ENCODE assay signal across 27 cellular contexts in genomic region chr5:150211156-150212030, GRCh38. TPM values are rescaled to one million over a fixed set of nuclear protein-coding genes. Genes with fewer than 3 reads are reported as not detected.
DNase-seq lines count a peak whose midpoint lies in the region; ATAC-seq, FAIRE-seq and TF ChIP-seq lines count a peak whose summit lies in the region.
"Had no signal": no experiment of that assay in that cellular context is flagged by ENCODE, and none has a peak within 500 bp of the region (broad histone marks: within the 10 kb centered on the region; RNA-seq: fewer than 3 reads in every experiment).

No MANE protein-coding gene starts in this region.

- peak overlapping the region; percentile 5 for H3K18ac ChIP-seq in mesendoderm (ENCODE audit: low read length)

- CTCF ChIA-PET in HepG2 (lab: Yijun Ruan, JAX; ENCODE audit: low intra/inter-chr PET ratio, low total read pairs): no interaction called here

- H3K27ac ChIP-seq in HepG2 (ENCODE audit: extremely low read length, insufficient read depth, low read length) (no peak overlapping the region), right lobe of liver (no peak overlapping the region), endodermal cell (ENCODE audit: low read depth, low read length) (no peak overlapping the region), mesendoderm (ENCODE audit: low read depth, low read length) (no peak overlapping the region), adrenal gland (no peak overlapping the region)
- H3K27ac ChIP-seq: ascending aorta, lower lobe of right lung had no signal

- TF ChIP-seq CTCF in HepG2 (CRISPR knock-in tag; IDR thresholded peaks at IDR 0.05) (0 out of 2 replicates have a peak, but pooled peaks have one; percentile 6), right lobe of liver (IDR thresholded peaks at IDR 0.05) (no peak), endodermal cell (conservative IDR thresholded peaks at IDR 0.05) (no peak), adrenal gland (IDR thresholded peaks at IDR 0.05) (no peak)

- no peak overlapping the region for H2BK5ac ChIP-seq in mesendoderm (ENCODE audit: low read length)

- H3K4ac ChIP-seq in mesendoderm (ENCODE audit: low read depth, low read length): no peak overlapping the region

- H3K79me1 ChIP-seq in mesendoderm (ENCODE audit: low read length): no peaks in the 10 kb centered on the region

- H3K9me3 Mint-ChIP-seq in endodermal cell: no peaks in the 10 kb centered on the region
- H3K9me3 Mint-ChIP-seq: nephron progenitor cell; T-helper 2 cell treated with Interferon-gamma antibody and Interleukin-4, amounts not matched to agents 5 μg/mL and 100 μg/mL, for 36 hours; type B pancreatic cell had no signal

- H3K36me3 Mint-ChIP-seq in endodermal cell (ENCODE audit: low read depth): no peaks in the 10 kb centered on the region
- H3K36me3 Mint-ChIP-seq: CD14-positive monocyte, type B pancreatic cell had no signal

- 42% methylated on average over 7 of the region's 15 CpGs for WGBS in HepG2 (ENCODE audit: low lambda C conversion rate)
- WGBS in right lobe of liver (ENCODE audit: insufficient coverage, low coverage, low lambda C conversion rate, missing lambda C conversion rate): 75% methylated on average over 7 of the region's 15 CpGs
- WGBS in endodermal cell (ENCODE audit: insufficient coverage in 1 of 2, insufficient read length in 1 of 2), 2 experiments: 67 to 69% methylated on average over 8 to 14 of the region's 15 CpGs
- no CpG with 5 or more reads among the region's 15 CpGs for WGBS in mesendoderm (ENCODE audit: extremely low coverage, insufficient coverage, low lambda C conversion rate)
- 89 to 93% (median 92%) methylated on average over 12 to 15 of the region's 15 CpGs for WGBS in adrenal gland, 4 donors

- H2AK5ac ChIP-seq in mesendoderm (ENCODE audit: low read length): no peak overlapping the region

- H3K79me2 ChIP-seq in HepG2 (ENCODE audit: insufficient read depth, low read length) (no peaks in the 10 kb centered on the region), mesendoderm (ENCODE audit: control insufficient read depth, insufficient read depth, low read length) (no peaks in the 10 kb centered on the region)

- POLR2A ChIA-PET in HepG2 (lab: Yijun Ruan, JAX): no interaction called here

- peaks cover 32% of the 10 kb centered on the region for H3K27me3 Mint-ChIP-seq in endodermal cell (ENCODE audit: insufficient read depth)
- H3K27me3 Mint-ChIP-seq: type B pancreatic cell had no signal

- H3K23ac ChIP-seq in mesendoderm (ENCODE audit: low read length): no peak overlapping the region

- H2BK120ac ChIP-seq in mesendoderm (ENCODE audit: low read depth, low read length): no peak overlapping the region

- no peak overlapping the region for H4K5ac ChIP-seq in mesendoderm (ENCODE audit: low read length)

- FAIRE-seq in HepG2 (lab: Jason Lieb, UNC): no peak
- FAIRE-seq: A204.1, endometrium had no signal

- TF ChIP-seq EP300 in HepG2 (IDR thresholded peaks at IDR 0.05; ENCODE audit: low read depth in 2 of 2, low read length in 2 of 2): no peak
- no peak for TF ChIP-seq EP300 in HepG2 (CRISPR knock-in tag; IDR thresholded peaks at IDR 0.05; ENCODE audit: borderline replicate concordance)

- H3K4me3 ChIP-seq in HepG2 (replicated peaks in 1 of 3; ENCODE audit: insufficient read depth in 1 of 3, low read depth in 2 of 3, low read length in 3 of 3) (no peak overlapping the region), right lobe of liver (no peak overlapping the region), endodermal cell (ENCODE audit: low read length) (no peak overlapping the region), mesendoderm (ENCODE audit: low read length) (no peak overlapping the region), adrenal gland (no peak overlapping the region)
- H3K4me3 ChIP-seq: ascending aorta, lower lobe of right lung had no signal

- no peak overlapping the region for H4K8ac ChIP-seq in mesendoderm (ENCODE audit: low read depth, low read length)

- H3K27me3 ChIP-seq in HepG2 (ENCODE audit: control insufficient read depth in 1 of 2, insufficient read depth in 2 of 2, low read length in 2 of 2) (peaks cover 12 to 76% of the 10 kb centered on the region in 2 experiments; a peak in 4 of 5 replicates), right lobe of liver (no peaks in the 10 kb centered on the region), endodermal cell (ENCODE audit: control insufficient read depth, insufficient read depth, low read length, poor library complexity, severe bottlenecking) (no peaks in the 10 kb centered on the region), mesendoderm (ENCODE audit: insufficient read depth, low read length, poor library complexity) (no peaks in the 10 kb centered on the region), adrenal gland (no peaks in the 10 kb centered on the region)
- H3K27me3 ChIP-seq: ascending aorta had no signal

- H3K56ac ChIP-seq in mesendoderm (ENCODE audit: low read length): peak overlapping the region; percentile 66

- peaks cover 18% of the 10 kb centered on the region for H3K4me1 Mint-ChIP-seq in endodermal cell

- H3K36me3 ChIP-seq in HepG2 (replicated peaks in 1 of 2; ENCODE audit: control insufficient read depth in 1 of 2, insufficient read depth in 2 of 2, low read length in 2 of 2) (no peaks in the 10 kb centered on the region), right lobe of liver (no peaks in the 10 kb centered on the region), endodermal cell (ENCODE audit: control insufficient read depth, insufficient read depth, low read length) (no peaks in the 10 kb centered on the region), mesendoderm (ENCODE audit: control insufficient read depth, insufficient read depth, low read length) (no peaks in the 10 kb centered on the region), adrenal gland (replicated peaks in 1 of 2) (no peaks in the 10 kb centered on the region)
- H3K36me3 ChIP-seq: ascending aorta, lower lobe of right lung had no signal

- no peaks in the 10 kb centered on the region for H4K20me1 ChIP-seq in HepG2 (ENCODE audit: insufficient read depth, low read length)

- ATAC-seq in HepG2: peak; percentile 9; the same call in 1 of the 3 replicates
- no peak for ATAC-seq in right lobe of liver
- no peak for ATAC-seq in HG03045 (IDR thresholded peaks at IDR 0.05; ENCODE audit: unreplicated experiment)
- ATAC-seq: lower lobe of right lung had no signal

- no peak overlapping the region for H2BK15ac ChIP-seq in mesendoderm (replicated peaks; ENCODE audit: low read depth)

- TF ChIP-seq RAD21 in HepG2 (CRISPR knock-in tag; IDR thresholded peaks at IDR 0.05): no peak

- no peak for DNase-seq in HepG2 (ENCODE audit: low spot score)
- no peak for DNase-seq in right lobe of liver
- DNase-seq in endodermal cell: peak; percentile 88
- peak; percentile 86 for DNase-seq in mesendoderm
- no peak for DNase-seq in activated CD4-positive, alpha-beta T cell treated with anti-CD3 and anti-CD28 coated beads, Interleukin-2, amount 50 U/mL, for 4 hours
- DNase-seq in GF-D8 (lab: John Stamatoyannopoulos, UW): no peak
- no peak for DNase-seq in adrenal gland
- DNase-seq: activated CD4-positive, CD25-positive, alpha-beta regulatory T cell treated with anti-CD3 and anti-CD28 coated beads, Interleukin-2, amount 50 U/mL, for 72 hours; activated CD8-positive, alpha-beta memory T cell treated with anti-CD3 and anti-CD28 coated beads, Interleukin-2, amount 50 U/mL, for 4 hours; activated gamma-delta T cell treated with Interleukin-2 at 50 U/mL for 16 hours; hypothalamus; lower lobe of right lung; NCI-H2081; NCI-H510A treated with DMSO at 0.1 percent for 48 hours; nephron progenitor cell; OCI-M1; retina; stimulated activated naive CD4-positive, alpha-beta T cell treated with Interleukin-2 at 50 U/mL for 16 hours had no signal

- no peak overlapping the region for H2AFZ ChIP-seq in HepG2 (ENCODE audit: low read length)

- no TSS peak for BruUV-seq in HepG2 (replicated peaks; lab: Mats Ljungman, UMichigan)

- peak overlapping the region; percentile 55 for H3K27ac Mint-ChIP-seq in endodermal cell
- H3K27ac Mint-ChIP-seq: CD14-positive monocyte; nephron progenitor cell; T-helper 2 cell treated with Interferon-gamma antibody and Interleukin-4, amounts not matched to agents 5 μg/mL and 100 μg/mL, for 36 hours; type B pancreatic cell had no signal

- no peak for TF ChIP-seq POLR2A in HepG2 (IDR thresholded peaks at IDR 0.05; ENCODE audit: insufficient read depth in 1 of 2, low read depth in 2 of 2, low read length in 2 of 2)
- no peak for TF ChIP-seq POLR2A in right lobe of liver (IDR thresholded peaks at IDR 0.05)
- TF ChIP-seq POLR2A in adrenal gland (IDR thresholded peaks at IDR 0.05): no peak

- H3K9me3 ChIP-seq in HepG2 (ENCODE audit: low read length): no peaks in the 10 kb centered on the region
- no peaks in the 10 kb centered on the region for H3K9me3 ChIP-seq in right lobe of liver
- H3K9me3 ChIP-seq in endodermal cell (ENCODE audit: control insufficient read depth, low read length): no peaks in the 10 kb centered on the region
- no peaks in the 10 kb centered on the region for H3K9me3 ChIP-seq in adrenal gland (replicated peaks in 1 of 3)
- H3K9me3 ChIP-seq: ascending aorta, lower lobe of right lung had no signal

- H3K4me1 ChIP-seq in HepG2 (ENCODE audit: insufficient read depth, low read length): peaks cover 10% of the 10 kb centered on the region
- no peaks in the 10 kb centered on the region for H3K4me1 ChIP-seq in right lobe of liver
- no peaks in the 10 kb centered on the region for H3K4me1 ChIP-seq in endodermal cell (ENCODE audit: control insufficient read depth, insufficient read depth, low read length)
- H3K4me1 ChIP-seq in mesendoderm (ENCODE audit: control insufficient read depth, low read depth, low read length): peaks cover 4% of the 10 kb centered on the region
- H3K4me1 ChIP-seq in adrenal gland (replicated peaks in 1 of 2): no peaks in the 10 kb centered on the region

- intact Hi-C loops in HepG2 (cut with micrococcal nuclease; ENCODE audit: unreplicated experiment) (no loop called here), right lobe of liver (cut with DNase I) (loop anchor here in 1 of 2 donors (10.0 kb wide), 1 partner anchor 77 kb away; no protein-coding TSS in a partner anchor), adrenal gland (cut with DNase I) (loop anchor here in 1 of 2 donors (5.0 to 10.0 kb wide), 2 partner anchors 49 to 377 kb away; no protein-coding TSS in a partner anchor)

- H3K9ac ChIP-seq in HepG2 (ENCODE audit: insufficient read depth, low read depth, low read length) (no peak overlapping the region), endodermal cell (ENCODE audit: extremely low read depth, low read length, poor library complexity, severe bottlenecking) (no peak overlapping the region), mesendoderm (ENCODE audit: low read length) (no peak overlapping the region)

- no peak overlapping the region for H3K4me2 ChIP-seq in HepG2 (ENCODE audit: low read depth, low read length)
- H3K4me2 ChIP-seq in mesendoderm (ENCODE audit: low read length): no peak overlapping the region

- no peak overlapping the region for H3K4me3 Mint-ChIP-seq in endodermal cell
- H3K4me3 Mint-ChIP-seq: CD14-positive monocyte; nephron progenitor cell; T-helper 2 cell treated with Interferon-gamma antibody and Interleukin-4, amounts not matched to agents 5 μg/mL and 100 μg/mL, for 36 hours; type B pancreatic cell had no signal

- in situ Hi-C loops in HepG2 (cut with HindIII; ENCODE audit: extremely low pct_ligation_motif_present, low pct_unique_long_range_greater_than_20kb): no loop called here

RNA-seq across cellular contexts. Expression of gene SLC6A7, which starts 21.5 kb away (rescaled TPM):
- total RNA-seq in HepG2 (2016; rRNA removed; fragmentation: Illumina TruSeq; extraction: Trizol) (not detected in 2 replicates), right lobe of liver (not detected), endodermal cell (not detected), adrenal gland (not detected)
- total RNA-seq in HepG2 (2016; cell fraction: cytosol; rRNA removed; fragmentation: Illumina TruSeq; extraction: Trizol; ENCODE audit: low read depth): not detected in 2 replicates
- not detected in 2 replicates for total RNA-seq in HepG2 (2016; cell fraction: insoluble cytoplasmic fraction; rRNA removed; fragmentation: Illumina TruSeq; extraction: Trizol)
- total RNA-seq in HepG2 (2016; cell fraction: membrane; rRNA removed; fragmentation: Illumina TruSeq; extraction: Trizol): not detected in 2 replicates
- not detected in 2 replicates for total RNA-seq in HepG2 (2016; cell fraction: nucleus; rRNA removed; fragmentation: Illumina TruSeq; extraction: Trizol)
- polyA plus RNA-seq in HepG2 (2011; rRNA removed) (not detected in 2 replicates), adrenal gland (not detected)
- polyA plus RNA-seq in HepG2 (2011; cell fraction: cytosol; rRNA removed): not detected in 2 replicates
- polyA plus RNA-seq in HepG2 (2011; cell fraction: nucleus; rRNA removed): not detected in 2 replicates
- not detected in 2 replicates for polyA plus RNA-seq in HepG2 (2012)
- polyA plus RNA-seq in HepG2 (2016; cell fraction: cytosol; fragmentation: Illumina TruSeq; extraction: Trizol; ENCODE audit: low read depth): not detected in 2 replicates
- polyA plus RNA-seq in HepG2 (2016; cell fraction: insoluble cytoplasmic fraction; fragmentation: Illumina TruSeq; extraction: Trizol; ENCODE audit: low read depth): not detected in 2 replicates
- not detected in 2 replicates for polyA plus RNA-seq in HepG2 (2016; cell fraction: membrane; fragmentation: Illumina TruSeq; extraction: Trizol; ENCODE audit: low read depth)
- polyA plus RNA-seq in HepG2 (2016; cell fraction: nucleus; fragmentation: Illumina TruSeq; extraction: Trizol; ENCODE audit: insufficient read depth, low read depth): not detected in 2 replicates
- polyA minus RNA-seq in HepG2 (2011; rRNA and poly(A)+ RNA removed; ENCODE audit: low replicate concordance): 0.72 TPM in 1 of 2 replicates, not detected in the other
- not detected in 2 replicates for polyA minus RNA-seq in HepG2 (2011; cell fraction: cytosol; rRNA and poly(A)+ RNA removed)
- not detected in 2 replicates for polyA minus RNA-seq in HepG2 (2011; cell fraction: nucleus; rRNA and poly(A)+ RNA removed)
- not detected for polyA plus RNA-seq in endodermal cell (2013, experiment 1 of 2)
- polyA plus RNA-seq in endodermal cell (2013, experiment 2 of 2): 0.08 TPM
- 0.01 TPM for polyA plus RNA-seq in mesendoderm (2013, experiment 1 of 2)
- 0.04 TPM for polyA plus RNA-seq in mesendoderm (2013, experiment 2 of 2)
- total RNA-seq: ascending aorta, chondrocyte, lower lobe of right lung, SK-MEL-5 had no signal
- polyA plus RNA-seq: CD14-positive monocyte had no signal

RNA-seq across cellular contexts. Expression of gene CDX1, which starts 44.8 kb away (rescaled TPM):
- total RNA-seq in HepG2 (2016; rRNA removed; fragmentation: Illumina TruSeq; extraction: Trizol) (not detected in 2 replicates), right lobe of liver (not detected), endodermal cell (not detected), adrenal gland (under 1 TPM in 2 of 8 donors, not detected in 6; 0.23 to 0.32 TPM)
- total RNA-seq in HepG2 (2016; cell fraction: cytosol; rRNA removed; fragmentation: Illumina TruSeq; extraction: Trizol; ENCODE audit: low read depth): not detected in 2 replicates
- total RNA-seq in HepG2 (2016; cell fraction: insoluble cytoplasmic fraction; rRNA removed; fragmentation: Illumina TruSeq; extraction: Trizol): not detected in 2 replicates
- not detected in 2 replicates for total RNA-seq in HepG2 (2016; cell fraction: membrane; rRNA removed; fragmentation: Illumina TruSeq; extraction: Trizol)
- total RNA-seq in HepG2 (2016; cell fraction: nucleus; rRNA removed; fragmentation: Illumina TruSeq; extraction: Trizol): not detected in 2 replicates
- polyA plus RNA-seq in HepG2 (2011; rRNA removed) (0.05 TPM in 1 of 2 replicates, not detected in the other), adrenal gland (under 1 TPM in 2 of 3 donors, not detected in 1; 0.17 to 0.24 TPM)
- not detected in 2 replicates for polyA plus RNA-seq in HepG2 (2011; cell fraction: cytosol; rRNA removed)
- not detected in 2 replicates for polyA plus RNA-seq in HepG2 (2011; cell fraction: nucleus; rRNA removed)
- not detected in 2 replicates for polyA plus RNA-seq in HepG2 (2012)
- polyA plus RNA-seq in HepG2 (2016; cell fraction: cytosol; fragmentation: Illumina TruSeq; extraction: Trizol; ENCODE audit: low read depth): not detected in 2 replicates
- not detected in 2 replicates for polyA plus RNA-seq in HepG2 (2016; cell fraction: insoluble cytoplasmic fraction; fragmentation: Illumina TruSeq; extraction: Trizol; ENCODE audit: low read depth)
- polyA plus RNA-seq in HepG2 (2016; cell fraction: membrane; fragmentation: Illumina TruSeq; extraction: Trizol; ENCODE audit: low read depth): not detected in 2 replicates
- polyA plus RNA-seq in HepG2 (2016; cell fraction: nucleus; fragmentation: Illumina TruSeq; extraction: Trizol; ENCODE audit: insufficient read depth, low read depth): not detected in 2 replicates
- not detected in 2 replicates for polyA minus RNA-seq in HepG2 (2011; rRNA and poly(A)+ RNA removed; ENCODE audit: low replicate concordance)
- not detected in 2 replicates for polyA minus RNA-seq in HepG2 (2011; cell fraction: cytosol; rRNA and poly(A)+ RNA removed)
- not detected in 2 replicates for polyA minus RNA-seq in HepG2 (2011; cell fraction: nucleus; rRNA and poly(A)+ RNA removed)
- polyA plus RNA-seq in endodermal cell (2013, experiment 1 of 2): 0.28 TPM
- 0.33 TPM for polyA plus RNA-seq in endodermal cell (2013, experiment 2 of 2)
- 4.8 TPM for polyA plus RNA-seq in mesendoderm (2013, experiment 1 of 2)
- polyA plus RNA-seq in mesendoderm (2013, experiment 2 of 2): 4.8 TPM
- total RNA-seq: ascending aorta, lower lobe of right lung, SK-MEL-5 had no signal
- polyA plus RNA-seq: CD14-positive monocyte had no signal

RNA-seq across cellular contexts. Expression of gene PDGFRB, which starts 55.7 kb away (rescaled TPM):
- total RNA-seq in HepG2 (2016; rRNA removed; fragmentation: Illumina TruSeq; extraction: Trizol) (1.5 and 4.0 TPM in 2 replicates), right lobe of liver (10 to 100 TPM in 2 of 6 experiments, 1 to 10 TPM in 4; 6.8 to 19.5 (median 9.4) TPM), endodermal cell (1 to 10 TPM; 4.1 to 6.5 TPM), adrenal gland (100 to 1,000 TPM in 1 of 8 donors, 10 to 100 TPM in 7; 54.8 to 188 (median 80.1) TPM)
- 1.3 and 1.5 TPM in 2 replicates for total RNA-seq in HepG2 (2016; cell fraction: cytosol; rRNA removed; fragmentation: Illumina TruSeq; extraction: Trizol; ENCODE audit: low read depth)
- 2.3 and 5.0 TPM in 2 replicates for total RNA-seq in HepG2 (2016; cell fraction: insoluble cytoplasmic fraction; rRNA removed; fragmentation: Illumina TruSeq; extraction: Trizol)
- 2.2 and 3.9 TPM in 2 replicates for total RNA-seq in HepG2 (2016; cell fraction: membrane; rRNA removed; fragmentation: Illumina TruSeq; extraction: Trizol)
- total RNA-seq in HepG2 (2016; cell fraction: nucleus; rRNA removed; fragmentation: Illumina TruSeq; extraction: Trizol): 3.0 and 4.6 TPM in 2 replicates
- polyA plus RNA-seq in HepG2 (2011; rRNA removed) (15.3 and 21.0 TPM in 2 replicates), adrenal gland (10 to 100 TPM; 21.3 to 55.7 (median 37.2) TPM)
- 8.7 and 14.4 TPM in 2 replicates for polyA plus RNA-seq in HepG2 (2011; cell fraction: cytosol; rRNA removed)
- 26.2 and 40.5 TPM in 2 replicates for polyA plus RNA-seq in HepG2 (2011; cell fraction: nucleus; rRNA removed)
- 6.3 and 14.3 TPM in 2 replicates for polyA plus RNA-seq in HepG2 (2012)
- 0.71 and 1.4 TPM in 2 replicates for polyA plus RNA-seq in HepG2 (2016; cell fraction: cytosol; fragmentation: Illumina TruSeq; extraction: Trizol; ENCODE audit: low read depth)
- 1.6 TPM in 2 replicates for polyA plus RNA-seq in HepG2 (2016; cell fraction: insoluble cytoplasmic fraction; fragmentation: Illumina TruSeq; extraction: Trizol; ENCODE audit: low read depth)
- 1.5 and 1.7 TPM in 2 replicates for polyA plus RNA-seq in HepG2 (2016; cell fraction: membrane; fragmentation: Illumina TruSeq; extraction: Trizol; ENCODE audit: low read depth)
- polyA plus RNA-seq in HepG2 (2016; cell fraction: nucleus; fragmentation: Illumina TruSeq; extraction: Trizol; ENCODE audit: insufficient read depth, low read depth): 3.9 TPM in 2 replicates
- 9.0 and 60.1 TPM in 2 replicates for polyA minus RNA-seq in HepG2 (2011; rRNA and poly(A)+ RNA removed; ENCODE audit: low replicate concordance)
- polyA minus RNA-seq in HepG2 (2011; cell fraction: cytosol; rRNA and poly(A)+ RNA removed): 6.6 and 10.6 TPM in 2 replicates
- polyA minus RNA-seq in HepG2 (2011; cell fraction: nucleus; rRNA and poly(A)+ RNA removed): 24.5 and 47.1 TPM in 2 replicates
- polyA plus RNA-seq in endodermal cell (2013, experiment 1 of 2): 18.6 TPM
- 22.1 TPM for polyA plus RNA-seq in endodermal cell (2013, experiment 2 of 2)
- 15.5 TPM for polyA plus RNA-seq in mesendoderm (2013, experiment 1 of 2)
- 14.7 TPM for polyA plus RNA-seq in mesendoderm (2013, experiment 2 of 2)

Comparison
In these comparisons a context has a peak if more than half of its experiments do, and no peak if none do; other contexts are left out.
1. DNase-seq: peak in endodermal cell (single experiment) and mesendoderm (single experiment); none in HepG2 (single experiment), right lobe of liver (0 of 3), activated CD4-positive, alpha-beta T cell treated with anti-CD3 and anti-CD28 coated beads, Interleukin-2, amount 50 U/mL, for 4 hours (0 of 2), GF-D8 (single experiment) and adrenal gland (0 of 7).